In genomic region chr7:151897951-151898686, GRCh38 we compare ENCODE assay signal across 22 cellular contexts. TPM values are rescaled to one million over a fixed set of nuclear protein-coding genes. Genes with fewer than 3 reads are reported as not detected.
"Had no signal": no experiment of that assay in that cellular context is flagged by ENCODE, and none has a peak within 500 bp of the region (broad histone marks: within the 10 kb centered on the region; RNA-seq: fewer than 3 reads in every experiment).

No MANE protein-coding gene starts in this region.

- H3K9me3 ChIP-seq: esophagus muscularis mucosa, ovary, right lobe of liver, testis had no signal

- H3K36me3 ChIP-seq: brain microvascular endothelial cell, esophagus muscularis mucosa, ovary, right lobe of liver had no signal

- H3K4me2 ChIP-seq: smooth muscle cell had no signal

- H3K27me3 ChIP-seq: ovary, right lobe of liver, testis had no signal

- H3K4me1 ChIP-seq: right lobe of liver, testis had no signal

- H3K27ac ChIP-seq: brain microvascular endothelial cell, esophagus muscularis mucosa, ovary, right lobe of liver, testis had no signal

- H3K4me3 ChIP-seq: esophagus muscularis mucosa, ovary, smooth muscle cell, testis had no signal

- DNase-seq: activated CD4-positive, alpha-beta T cell treated with anti-CD3 and anti-CD28 coated beads, Interleukin-2, amount 10 ng/mL, durations not matched to agents 7 days and 5 days; activated CD8-positive, alpha-beta T cell treated with anti-CD3 and anti-CD28 coated beads, Interleukin-2, amount 10 ng/mL, durations not matched to agents 7 days and 5 days; activated naive CD4-positive, alpha-beta T cell treated with anti-CD3 and anti-CD28 coated beads, Interleukin-2, amount 10 ng/mL, durations not matched to agents 7 days and 5 days; aorta; brain microvascular endothelial cell; cortex of kidney; nephron progenitor cell; ovary; stimulated activated CD4-positive, alpha-beta T cell treated with anti-CD3 and anti-CD28 coated beads, Interleukin-4, amount 100 ng/mL, for 4 hours; testis had no signal

- ATAC-seq: activated CD4-positive, CD25-positive, alpha-beta regulatory T cell treated with anti-CD3 and anti-CD28 coated beads, Interleukin-2, amount 50 U/mL, for 24 hours; activated CD8-positive, alpha-beta T cell treated with anti-CD3 and anti-CD28 coated beads, Interleukin-2, amount 10 ng/mL, durations not matched to agents 7 days and 5 days; stimulated activated memory B cell treated with anti-CD40 and anti-IgM and Interleukin-4, amounts not matched to agents 10 μg/mL and 1 μg/mL and 100 μg/mL, for 72 hours had no signal

- FAIRE-seq: endothelial cell of umbilical vein, keratinocyte had no signal

RNA-seq across cellular contexts. Expression of gene GALNTL5, which starts 58.1 kb away (rescaled TPM):
- total RNA-seq: activated CD4-positive, alpha-beta T cell treated with anti-CD3 and anti-CD28 coated beads, Interleukin-2, amount 10 ng/mL, durations not matched to agents 7 days and 5 days; activated CD8-positive, alpha-beta T cell treated with anti-CD3 and anti-CD28 coated beads, Interleukin-2, amount 10 ng/mL, durations not matched to agents 7 days and 5 days; activated T-helper 2 cell treated with anti-CD3 and anti-CD28 coated beads, Interferon-gamma antibody, Interleukin-2, Interleukin-4, amounts not matched to agents 10 μg/mL and 5 μg/mL and 100 μg/mL, durations not matched to agents 14 hours and 24 hours and 36 hours; aorta; endothelial cell of umbilical vein; esophagus muscularis mucosa; glomerular endothelial cell; left lobe of liver; lung microvascular endothelial cell; myocyte; ovary; right lobe of liver; smooth muscle cell had no signal
- polyA plus RNA-seq: aorta, endothelial cell of umbilical vein, keratinocyte, ovary, smooth muscle cell had no signal
